ENCODE assay signal across 17 cellular contexts in genomic region chr5:133299021-133299420, GRCh38.
DNase-seq lines count a peak whose midpoint lies in the region; ATAC-seq and TF ChIP-seq lines count a peak whose summit lies in the region.
"Had no signal": no experiment of that assay in that cellular context is flagged by ENCODE, and none has a peak within 500 bp of the region (broad histone marks: within the 10 kb centered on the region; RNA-seq: fewer than 3 reads in every experiment).

No MANE protein-coding gene starts in this region.

- H3K4me3 Mint-ChIP-seq in neural progenitor cell: no peak overlapping the region
- no peak overlapping the region for H3K4me3 Mint-ChIP-seq in stimulated activated memory B cell treated with anti-CD40 and anti-IgM and Interleukin-4, amounts not matched to agents 10 μg/mL and 1 μg/mL and 100 μg/mL, for 72 hours
- H3K4me3 Mint-ChIP-seq: CD14-positive monocyte; CD4-positive, alpha-beta memory T cell; GM23338; HFFc6 had no signal

- no peaks in the 10 kb centered on the region for H3K36me3 ChIP-seq in DND-41 (ENCODE audit: insufficient read depth, low read length)
- no peaks in the 10 kb centered on the region for H3K36me3 ChIP-seq in neural progenitor cell
- H3K36me3 ChIP-seq: BLaER1 had no signal

- DNase-seq in NCI-H82 (lab: John Stamatoyannopoulos, UW): peak; percentile 13
- no peak for DNase-seq in NCI-H82 treated with DMSO at 0.1 percent for 48 hours (lab: John Stamatoyannopoulos, UW; ENCODE audit: unreplicated experiment)
- no peak for DNase-seq in DND-41
- DNase-seq in SW480 (ENCODE audit: low spot score): peak; percentile 52
- no peak for DNase-seq in neural progenitor cell (ENCODE audit: low spot score)
- DNase-seq in dorsolateral prefrontal cortex: no peak
- DNase-seq: 8988T; Calu3; CD4-positive, alpha-beta memory T cell; GF-D8; H7; HFFc6 had no signal

- no peaks in the 10 kb centered on the region for H3K36me3 Mint-ChIP-seq in neural progenitor cell
- H3K36me3 Mint-ChIP-seq in stimulated activated memory B cell treated with anti-CD40 and anti-IgM and Interleukin-4, amounts not matched to agents 10 μg/mL and 1 μg/mL and 100 μg/mL, for 72 hours: no peaks in the 10 kb centered on the region
- H3K36me3 Mint-ChIP-seq: CD14-positive monocyte; CD4-positive, alpha-beta memory T cell had no signal

- H3K4me1 Mint-ChIP-seq in neural progenitor cell: peaks cover 5% of the 10 kb centered on the region
- H3K4me1 Mint-ChIP-seq in stimulated activated memory B cell treated with anti-CD40 and anti-IgM and Interleukin-4, amounts not matched to agents 10 μg/mL and 1 μg/mL and 100 μg/mL, for 72 hours: no peaks in the 10 kb centered on the region
- H3K4me1 Mint-ChIP-seq: CD14-positive monocyte, GM23338 had no signal

- peaks cover 15% of the 10 kb centered on the region for H3K27me3 Mint-ChIP-seq in neural progenitor cell (ENCODE audit: insufficient read depth, low read depth)
- H3K27me3 Mint-ChIP-seq in stimulated activated memory B cell treated with anti-CD40 and anti-IgM and Interleukin-4, amounts not matched to agents 10 μg/mL and 1 μg/mL and 100 μg/mL, for 72 hours: no peaks in the 10 kb centered on the region
- H3K27me3 Mint-ChIP-seq: CD4-positive, alpha-beta memory T cell had no signal

- H3K4me2 ChIP-seq in DND-41 (ENCODE audit: insufficient read depth, low read length) (no peak overlapping the region), neural progenitor cell (no peak overlapping the region)
- H3K4me2 ChIP-seq: BLaER1, GM23338 had no signal

- peak overlapping the region; percentile 80 for H3K27ac Mint-ChIP-seq in neural progenitor cell
- no peak overlapping the region for H3K27ac Mint-ChIP-seq in stimulated activated memory B cell treated with anti-CD40 and anti-IgM and Interleukin-4, amounts not matched to agents 10 μg/mL and 1 μg/mL and 100 μg/mL, for 72 hours
- H3K27ac Mint-ChIP-seq: CD14-positive monocyte, GM23338, HFFc6 had no signal

- TF ChIP-seq CTCF in DND-41 (IDR thresholded peaks at IDR 0.05; ENCODE audit: borderline replicate concordance, extremely low read depth, low read length, poor library complexity, severe bottlenecking) (no peak), neural progenitor cell (IDR thresholded peaks at IDR 0.05) (no peak), dorsolateral prefrontal cortex (IDR thresholded peaks at IDR 0.05 in 54 of 56, conservative IDR thresholded peaks at IDR 0.05 in 2 of 56; ENCODE audit: low read depth in 1 of 56, partially characterized antibody in 56 of 56) (no peak)

- H3K4me1 ChIP-seq in DND-41 (ENCODE audit: insufficient read depth, low read length): no peaks in the 10 kb centered on the region; the same call in 1 of the 2 replicates
- no peaks in the 10 kb centered on the region for H3K4me1 ChIP-seq in neural progenitor cell

- 0 out of 3 replicates have a peak, but pooled peaks have one; percentile 3 for ATAC-seq in DND-41 (ENCODE audit: insufficient read depth, low read depth)
- ATAC-seq in stimulated activated memory B cell treated with anti-CD40 and anti-IgM and Interleukin-4, amounts not matched to agents 10 μg/mL and 1 μg/mL and 100 μg/mL, for 72 hours: no peak
- ATAC-seq: GM23338, HCT116 had no signal

- H3K79me2 ChIP-seq in DND-41 (ENCODE audit: insufficient read depth, low read length): no peaks in the 10 kb centered on the region
- H3K79me2 ChIP-seq in neural progenitor cell (ENCODE audit: low read depth): no peaks in the 10 kb centered on the region

- H3K9me3 Mint-ChIP-seq in neural progenitor cell: no peaks in the 10 kb centered on the region
- H3K9me3 Mint-ChIP-seq in stimulated activated memory B cell treated with anti-CD40 and anti-IgM and Interleukin-4, amounts not matched to agents 10 μg/mL and 1 μg/mL and 100 μg/mL, for 72 hours: no peaks in the 10 kb centered on the region
- H3K9me3 Mint-ChIP-seq: CD14-positive monocyte; CD4-positive, alpha-beta memory T cell; GM23338; HFFc6 had no signal

- no peaks in the 10 kb centered on the region for H3K9me3 ChIP-seq in DND-41 (ENCODE audit: insufficient read depth, low read length, severe bottlenecking)
- H3K9me3 ChIP-seq in neural progenitor cell (ENCODE audit: low read depth): no peaks in the 10 kb centered on the region
- H3K9me3 ChIP-seq: BLaER1 had no signal

- H4K20me1 ChIP-seq in DND-41 (ENCODE audit: insufficient read depth, low read length): no peaks in the 10 kb centered on the region
- H4K20me1 ChIP-seq in neural progenitor cell (ENCODE audit: low read depth): no peaks in the 10 kb centered on the region
- H4K20me1 ChIP-seq: BLaER1 had no signal

- intact Hi-C loops in dorsolateral prefrontal cortex (cut with DNase I): no loop called here

- H3K9ac ChIP-seq in DND-41 (ENCODE audit: low read depth, low read length) (no peak overlapping the region), neural progenitor cell (no peak overlapping the region)
- H3K9ac ChIP-seq: BLaER1 had no signal

- H3F3A ChIP-seq in neural progenitor cell (ENCODE audit: low read depth): no peaks in the 10 kb centered on the region

- H3K4me3 ChIP-seq in DND-41 (ENCODE audit: low read depth in 1 of 2, low read length in 2 of 2): no peak overlapping the region
- no peak overlapping the region for H3K4me3 ChIP-seq in neural progenitor cell
- no peak overlapping the region for H3K4me3 ChIP-seq in dorsolateral prefrontal cortex
- H3K4me3 ChIP-seq: BLaER1, GM23338 had no signal

- H3K27me3 ChIP-seq in DND-41 (ENCODE audit: insufficient read depth, low read length, poor library complexity) (no peaks in the 10 kb centered on the region), neural progenitor cell (no peaks in the 10 kb centered on the region), dorsolateral prefrontal cortex (no peaks in the 10 kb centered on the region)
- H3K27me3 ChIP-seq: BLaER1 had no signal

- H2AFZ ChIP-seq in DND-41 (ENCODE audit: low read depth, low read length) (no peak overlapping the region), neural progenitor cell (replicated peaks) (no peak overlapping the region)
- H2AFZ ChIP-seq: GM23338 had no signal

- no peak overlapping the region for H3K27ac ChIP-seq in DND-41 (ENCODE audit: low read length)
- H3K27ac ChIP-seq in neural progenitor cell: no peak overlapping the region
- no peak overlapping the region for H3K27ac ChIP-seq in dorsolateral prefrontal cortex
- H3K27ac ChIP-seq: BLaER1 had no signal

Comparison
In these comparisons a context has a peak if more than half of its experiments do, and no peak if none do; other contexts are left out.
1. DNase-seq: peak in NCI-H82 (single experiment) and SW480 (single experiment); none in NCI-H82 treated with DMSO at 0.1 percent for 48 hours (single experiment), DND-41 (single experiment), neural progenitor cell (single experiment) and dorsolateral prefrontal cortex (0 of 10).